28 cellular contexts compared by ENCODE assay signal in the genomic region with DNA sequence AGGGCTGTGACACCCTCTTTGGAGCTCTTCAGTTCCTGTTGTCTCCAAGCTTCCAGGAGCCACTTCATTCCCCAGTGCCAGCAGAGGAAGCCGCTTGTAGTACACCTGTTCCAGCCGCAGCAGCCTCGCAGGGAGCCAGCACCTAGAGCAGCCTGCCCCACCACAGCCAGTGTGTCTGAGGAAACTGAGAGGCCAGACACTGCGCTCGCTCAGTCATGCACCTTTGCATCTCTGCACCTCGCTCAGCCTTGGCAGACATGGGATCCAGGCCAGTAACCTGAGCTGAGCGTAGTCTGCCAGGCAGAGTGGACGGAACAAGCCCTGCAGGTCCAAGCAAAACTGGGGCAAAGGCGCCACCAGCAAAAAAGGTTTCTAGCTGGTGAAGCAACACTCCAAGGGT.
"Had no signal": no experiment of that assay in that cellular context is flagged by ENCODE, and none has a peak within 500 bp of the region (broad histone marks: within the 10 kb centered on the region; RNA-seq: fewer than 3 reads in every experiment).

No MANE protein-coding gene starts in this region.

- H3K4me3 ChIP-seq: adrenal gland, ascending aorta, cardiac muscle cell, coronary artery, dorsolateral prefrontal cortex, gastroesophageal sphincter, hepatocyte, lower lobe of right lung, spleen, testis, transverse colon had no signal

- H2AFZ ChIP-seq: hepatocyte, parathyroid adenoma had no signal

- H3K4me1 ChIP-seq: adrenal gland, ascending aorta, gastroesophageal sphincter, lower lobe of right lung, parathyroid adenoma, spleen, testis, transverse colon had no signal

- H3K9me3 ChIP-seq: adrenal gland, ascending aorta, lower lobe of right lung, testis, transverse colon had no signal

- H3K79me2 ChIP-seq: hepatocyte, parathyroid adenoma had no signal

- ATAC-seq: activated CD8-positive, alpha-beta memory T cell treated with anti-CD3 and anti-CD28 coated beads, Interleukin-2, amount 10 ng/mL, durations not matched to agents 7 days and 5 days; activated CD8-positive, alpha-beta T cell treated with anti-CD3 and anti-CD28 coated beads, Interleukin-2, amount 10 ng/mL, durations not matched to agents 7 days and 5 days; gastroesophageal sphincter; left lobe of liver; right cardiac atrium had no signal

- H3K36me3 ChIP-seq: adrenal gland, ascending aorta, cardiac muscle cell, gastroesophageal sphincter, lower lobe of right lung, spleen, transverse colon had no signal

- H3K27me3 ChIP-seq: adrenal gland, ascending aorta, cardiac muscle cell, dorsolateral prefrontal cortex, gastroesophageal sphincter, hepatocyte, spleen, testis, transverse colon had no signal

- H3K27ac ChIP-seq: adrenal gland, ascending aorta, cardiac muscle cell, coronary artery, dorsolateral prefrontal cortex, gastroesophageal sphincter, hepatocyte, lower lobe of right lung, parathyroid adenoma, spleen, testis, transverse colon had no signal

- FAIRE-seq: urothelium cell line had no signal

- H3K9ac ChIP-seq: parathyroid adenoma had no signal

- H3K4me2 ChIP-seq: hepatocyte had no signal

- DNase-seq: activated B cell treated with CpG ODN at 0.5 μM for 24 hours; activated CD8-positive, alpha-beta memory T cell treated with anti-CD3 and anti-CD28 coated beads, Interleukin-2, amount 10 ng/mL, durations not matched to agents 7 days and 5 days; activated CD8-positive, alpha-beta T cell treated with anti-CD3 and anti-CD28 coated beads, Interleukin-2, amount 10 ng/mL, durations not matched to agents 7 days and 5 days; activated naive CD4-positive, alpha-beta T cell treated with anti-CD3 and anti-CD28 coated beads for 36 hours; activated naive CD8-positive, alpha-beta T cell treated with anti-CD3 and anti-CD28 coated beads for 36 hours; activated T-cell treated with anti-CD3 and anti-CD28 coated beads, Interleukin-2, amount 50 U/mL, for 48 hours; adrenal gland; cerebellar nuclear complex; effector memory CD4-positive, alpha-beta T cell; erythroblast; lower lobe of right lung; mesendoderm; nucleus accumbens; stimulated activated naive CD4-positive, alpha-beta T cell; T-helper 1 cell; testis; transverse colon had no signal
